Comparison of ENCODE assay signal across 16 cellular contexts in the genomic region with DNA sequence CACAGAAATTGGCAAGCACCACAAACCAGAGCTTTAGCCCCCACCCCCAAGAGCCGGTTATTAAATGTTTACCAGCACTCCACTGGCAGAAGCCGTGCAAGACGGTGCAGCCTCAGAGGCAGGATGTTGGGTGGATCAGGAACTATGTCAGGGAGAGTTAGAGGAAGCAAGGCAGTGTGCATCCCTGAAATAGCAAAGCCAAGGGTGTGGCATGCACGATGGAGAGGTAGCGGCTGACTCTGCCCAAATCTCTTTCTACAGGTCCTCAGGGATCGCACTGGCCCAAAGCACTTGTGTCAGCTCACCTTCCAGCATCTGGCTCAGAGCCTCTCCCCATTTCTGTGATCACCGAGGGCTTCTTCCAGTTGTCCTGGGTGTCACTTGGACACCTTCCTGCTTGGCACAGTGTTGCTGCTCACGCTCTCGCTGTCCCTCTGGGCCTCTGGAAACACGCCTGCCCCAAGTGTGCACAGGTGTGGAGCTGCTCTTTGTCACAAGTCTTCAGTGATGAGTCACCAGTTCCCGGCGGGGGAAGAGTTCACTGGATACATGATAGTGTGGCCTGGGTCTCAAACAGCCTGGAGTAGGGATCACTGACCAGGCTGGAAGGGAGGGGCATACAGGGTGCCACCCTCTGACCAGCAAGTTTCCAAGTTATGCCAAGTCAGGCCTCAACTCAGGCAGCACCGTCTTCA. TPM values are rescaled to one million over a fixed set of nuclear protein-coding genes. Genes with fewer than 3 reads are reported as not detected.
A peak's percentile ranks its signal among the peaks of the same experiment; 100 is the strongest.
DNase-seq lines count a peak whose midpoint lies in the region; ATAC-seq lines count a peak whose summit lies in the region.
"Had no signal": no experiment of that assay in that cellular context is flagged by ENCODE, and none has a peak within 500 bp of the region (broad histone marks: within the 10 kb centered on the region; RNA-seq: fewer than 3 reads in every experiment).

No MANE protein-coding gene starts in this region.

- peaks cover 13 to 16% of the 10 kb centered on the region in 2 donors for H3K4me1 Mint-ChIP-seq in stimulated activated naive B cell treated with anti-CD40 and anti-IgM and Interleukin-4, amounts not matched to agents 10 μg/mL and 1 μg/mL and 100 μg/mL, for 72 hours
- no peaks in the 10 kb centered on the region for H3K4me1 Mint-ChIP-seq in activated CD4-positive, alpha-beta T cell treated with anti-CD3 and anti-CD28 coated beads for 36 hours
- H3K4me1 Mint-ChIP-seq: CD8-positive, alpha-beta memory T cell had no signal

- POLR2A ChIA-PET in activated CD4-positive, alpha-beta T cell treated with anti-CD3 and anti-CD28 coated beads for 36 hours (lab: Charles Lee): no interaction called here

- intact Hi-C loops in activated CD4-positive, alpha-beta T cell treated with anti-CD3 and anti-CD28 coated beads for 36 hours (cut with DNase I, micrococcal nuclease): no loop called here

- CTCF ChIA-PET in activated CD4-positive, alpha-beta T cell treated with anti-CD3 and anti-CD28 coated beads for 36 hours (lab: Charles Lee): no interaction called here

- no peaks in the 10 kb centered on the region for H3K9me3 Mint-ChIP-seq in stimulated activated naive B cell treated with anti-CD40 and anti-IgM and Interleukin-4, amounts not matched to agents 10 μg/mL and 1 μg/mL and 100 μg/mL, for 72 hours
- H3K9me3 Mint-ChIP-seq in activated CD4-positive, alpha-beta T cell treated with anti-CD3 and anti-CD28 coated beads for 36 hours (ENCODE audit: low read depth): no peaks in the 10 kb centered on the region
- H3K9me3 Mint-ChIP-seq: CD8-positive, alpha-beta memory T cell had no signal

- peaks cover 0 to 4% of the 10 kb centered on the region in 2 donors for H3K27me3 Mint-ChIP-seq in stimulated activated naive B cell treated with anti-CD40 and anti-IgM and Interleukin-4, amounts not matched to agents 10 μg/mL and 1 μg/mL and 100 μg/mL, for 72 hours
- H3K27me3 Mint-ChIP-seq in activated CD4-positive, alpha-beta T cell treated with anti-CD3 and anti-CD28 coated beads for 36 hours: no peaks in the 10 kb centered on the region

- no peak for ATAC-seq in stimulated activated naive B cell treated with anti-CD40 and anti-IgM and Interleukin-4, amounts not matched to agents 10 μg/mL and 1 μg/mL and 100 μg/mL, for 72 hours (replicated peaks)
- no peak for ATAC-seq in GM18870 (IDR thresholded peaks at IDR 0.05; ENCODE audit: unreplicated experiment)
- ATAC-seq in activated CD4-positive, alpha-beta T cell treated with anti-CD3 and anti-CD28 coated beads for 36 hours: no peak
- ATAC-seq: activated CD8-positive, alpha-beta T cell treated with anti-CD3 and anti-CD28 coated beads, Interleukin-2, amount 10 ng/mL, durations not matched to agents 7 days and 5 days; left lobe of liver had no signal

- peaks cover 3 to 4% of the 10 kb centered on the region in 2 donors for H3K36me3 Mint-ChIP-seq in stimulated activated naive B cell treated with anti-CD40 and anti-IgM and Interleukin-4, amounts not matched to agents 10 μg/mL and 1 μg/mL and 100 μg/mL, for 72 hours
- H3K36me3 Mint-ChIP-seq in activated CD4-positive, alpha-beta T cell treated with anti-CD3 and anti-CD28 coated beads for 36 hours (ENCODE audit: low read depth): no peaks in the 10 kb centered on the region
- H3K36me3 Mint-ChIP-seq: CD8-positive, alpha-beta memory T cell had no signal

- peak; percentile 35 for DNase-seq in DMS153 (lab: John Stamatoyannopoulos, UW)
- no peak for DNase-seq in DMS153 treated with DMSO at 0.1 percent for 48 hours (lab: John Stamatoyannopoulos, UW; ENCODE audit: unreplicated experiment)
- DNase-seq in SHP77 (lab: John Stamatoyannopoulos, UW): peak; percentile 39 to 56
- DNase-seq in islet precursor cell: peak; percentile 90
- no peak for DNase-seq in stimulated activated naive B cell treated with anti-CD40 and anti-IgM and Interleukin-4, amounts not matched to agents 10 μg/mL and 1 μg/mL and 100 μg/mL, for 72 hours
- no peak for DNase-seq in activated CD4-positive, alpha-beta T cell treated with anti-CD3 and anti-CD28 coated beads for 36 hours
- no peak for DNase-seq in NCI-H187 (lab: John Stamatoyannopoulos, UW)
- DNase-seq: activated CD8-positive, alpha-beta T cell treated with anti-CD3 and anti-CD28 coated beads, Interleukin-2, amount 10 ng/mL, durations not matched to agents 7 days and 5 days; activated gamma-delta T cell treated with Interleukin-2 at 50 U/mL for 16 hours; brain microvascular endothelial cell; CD8-positive, alpha-beta memory T cell; NCI-H1092 treated with DMSO at 0.1 percent for 48 hours; NCI-H524 had no signal

- H3K27ac Mint-ChIP-seq in stimulated activated naive B cell treated with anti-CD40 and anti-IgM and Interleukin-4, amounts not matched to agents 10 μg/mL and 1 μg/mL and 100 μg/mL, for 72 hours: peak overlapping the region; percentile 25
- H3K27ac Mint-ChIP-seq in activated CD4-positive, alpha-beta T cell treated with anti-CD3 and anti-CD28 coated beads for 36 hours: no peak overlapping the region
- H3K27ac Mint-ChIP-seq: activated CD8-positive, alpha-beta T cell treated with anti-CD3 and anti-CD28 coated beads, Interleukin-2, amount 10 ng/mL, durations not matched to agents 7 days and 5 days had no signal

- no peak overlapping the region for H3K4me3 Mint-ChIP-seq in stimulated activated naive B cell treated with anti-CD40 and anti-IgM and Interleukin-4, amounts not matched to agents 10 μg/mL and 1 μg/mL and 100 μg/mL, for 72 hours
- no peak overlapping the region for H3K4me3 Mint-ChIP-seq in activated CD4-positive, alpha-beta T cell treated with anti-CD3 and anti-CD28 coated beads for 36 hours
- H3K4me3 Mint-ChIP-seq: activated CD8-positive, alpha-beta T cell treated with anti-CD3 and anti-CD28 coated beads, Interleukin-2, amount 10 ng/mL, durations not matched to agents 7 days and 5 days; CD8-positive, alpha-beta memory T cell; neural crest cell had no signal

RNA-seq across cellular contexts. Expression of a gene that starts 17.3 kb away (rescaled TPM):
- not detected for total RNA-seq in activated CD4-positive, alpha-beta T cell treated with anti-CD3 and anti-CD28 coated beads for 36 hours

Comparison
In these comparisons a context has a peak if more than half of its experiments do, and no peak if none do; other contexts are left out.
1. DNase-seq: peak in DMS153 (single experiment), SHP77 (2 of 2) and islet precursor cell (single experiment); none in DMS153 treated with DMSO at 0.1 percent for 48 hours (single experiment), stimulated activated naive B cell treated with anti-CD40 and anti-IgM and Interleukin-4, amounts not matched to agents 10 μg/mL and 1 μg/mL and 100 μg/mL, for 72 hours (single experiment), activated CD4-positive, alpha-beta T cell treated with anti-CD3 and anti-CD28 coated beads for 36 hours (single experiment) and NCI-H187 (0 of 2).